In the genomic region with DNA sequence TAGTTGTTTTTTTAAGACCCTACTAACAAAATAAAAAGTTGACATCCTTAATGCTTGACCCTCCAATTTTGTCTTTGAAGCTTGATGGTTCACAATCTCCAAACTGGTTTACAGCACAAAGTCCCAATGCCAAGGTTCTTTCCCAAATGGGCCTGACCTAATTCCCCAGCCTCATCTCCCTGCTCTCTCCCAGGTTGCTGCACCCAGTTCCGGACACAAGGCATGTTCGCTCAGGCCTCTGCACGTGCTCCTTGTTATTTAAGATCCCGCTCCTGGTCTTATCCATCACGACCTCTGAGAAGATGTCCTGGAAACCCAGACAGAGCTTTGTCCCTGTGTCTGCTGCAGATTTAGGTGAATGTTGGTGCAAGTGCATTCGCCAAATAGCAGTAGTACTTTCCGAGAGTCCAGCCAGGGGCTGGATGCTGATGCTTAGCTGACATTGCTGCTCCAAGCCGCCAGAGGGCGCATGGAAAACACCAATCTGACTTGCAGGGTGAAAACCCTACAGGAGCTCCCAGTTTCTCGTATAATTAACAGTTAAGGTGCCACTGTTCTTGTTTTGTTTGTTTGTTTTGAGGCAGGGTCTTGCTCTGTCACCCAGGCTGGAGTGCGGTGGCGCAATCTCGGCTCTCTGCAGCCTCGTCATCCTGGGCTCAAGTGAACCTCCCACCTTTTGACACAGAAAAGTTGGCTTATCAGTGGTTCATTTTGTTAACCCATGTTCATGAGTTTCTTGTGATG, we compare ENCODE assay signal across 9 cellular contexts. TPM values are rescaled to one million over a fixed set of nuclear protein-coding genes. Genes with fewer than 3 reads are reported as not detected.
DNase-seq lines count a peak whose midpoint lies in the region; ATAC-seq and TF ChIP-seq lines count a peak whose summit lies in the region.
"Had no signal": no experiment of that assay in that cellular context is flagged by ENCODE, and none has a peak within 500 bp of the region (broad histone marks: within the 10 kb centered on the region; RNA-seq: fewer than 3 reads in every experiment).

No MANE protein-coding gene starts in this region.

- no peaks in the 10 kb centered on the region for H3K4me1 Mint-ChIP-seq in nephron

- intact Hi-C loops in esophagus squamous epithelium (cut with DNase I) = loop anchor here (5.0 kb wide), 1 partner anchor 75 kb away; no protein-coding TSS in a partner anchor

- H3K27me3 Mint-ChIP-seq in nephron (ENCODE audit: low read depth) = peaks cover 16% of the 10 kb centered on the region

- no peaks in the 10 kb centered on the region for H3K36me3 ChIP-seq in esophagus squamous epithelium

- no peaks in the 10 kb centered on the region for H3K9me3 Mint-ChIP-seq in nephron

- H3K27ac Mint-ChIP-seq in nephron = no peak overlapping the region

- no peak overlapping the region for H3K4me3 ChIP-seq in esophagus squamous epithelium

- ATAC-seq in HG02852 (IDR thresholded peaks at IDR 0.05; ENCODE audit: unreplicated experiment) = no peak

- H3K4me1 ChIP-seq in esophagus squamous epithelium = peaks cover 0 to 23% (median 2%) of the 10 kb centered on the region in 3 donors

- no peaks in the 10 kb centered on the region for H3K36me3 Mint-ChIP-seq in nephron (ENCODE audit: low read depth)

- DNase-seq in DMS 273 (lab: John Stamatoyannopoulos, UW; ENCODE audit: unreplicated experiment) (peak; percentile 85), HT1080 (ENCODE audit: low read depth) (peak; percentile 47), OCI-M1 (lab: John Stamatoyannopoulos, UW) (peak; percentile 87), activated T-cell treated with anti-CD3 and anti-CD28 coated beads for 48 hours (ENCODE audit: low read depth) (peak; percentile 66), esophagus squamous epithelium (lab: John Stamatoyannopoulos, UW) (no peak)
- peak; percentile 59 to 84 (median 76) for DNase-seq in stimulated activated naive CD4-positive, alpha-beta T cell (lab: John Stamatoyannopoulos, UW)

- no peak overlapping the region for H3K27ac ChIP-seq in esophagus squamous epithelium

- no peak for TF ChIP-seq POLR2A in esophagus squamous epithelium (IDR thresholded peaks at IDR 0.05)

- no peaks in the 10 kb centered on the region for H3K9me3 ChIP-seq in esophagus squamous epithelium

- H3K27me3 ChIP-seq in esophagus squamous epithelium = no peaks in the 10 kb centered on the region

- H3K4me3 Mint-ChIP-seq in nephron = no peak overlapping the region

- TF ChIP-seq CTCF in esophagus squamous epithelium (IDR thresholded peaks at IDR 0.05) (peak; percentile 93 to 98 (median 97)), nephron (IDR thresholded peaks at IDR 0.05; ENCODE audit: unreplicated experiment in 3 of 3) (peak; percentile 87 to 95 (median 92))

- WGBS in esophagus squamous epithelium, 2 donors = 14 to 22% methylated on average over 11 to 14 of the region's 14 CpGs

RNA-seq across cellular contexts. Expression of gene LYPD3, which starts 18.5 kb away (rescaled TPM):
- total RNA-seq in HT1080 (2014; rRNA removed; shearing (Covaris generic)) = not detected in 2 replicates
- polyA plus RNA-seq in HT1080 (2015; cell fraction: cytosol; rRNA removed) = not detected in 2 replicates
- not detected in 2 replicates for polyA plus RNA-seq in HT1080 (2015; cell fraction: nucleus; rRNA removed)
- total RNA-seq in esophagus squamous epithelium = 100 to 1,000 TPM; 312 to 823 (median 569) TPM

RNA-seq across cellular contexts. Expression of gene TEX101, which starts 32.2 kb away (rescaled TPM):
- total RNA-seq in HT1080 (2014; rRNA removed; shearing (Covaris generic)) = not detected in 2 replicates
- polyA plus RNA-seq in HT1080 (2015; cell fraction: cytosol; rRNA removed) = not detected in 2 replicates
- not detected in 2 replicates for polyA plus RNA-seq in HT1080 (2015; cell fraction: nucleus; rRNA removed)
- 1 to 10 TPM in 1 of 4 donors, under 1 TPM in 1, not detected in 2; 0.53 to 3.4 TPM for total RNA-seq in esophagus squamous epithelium
- total RNA-seq: T-helper 1 cell treated with Interleukin-12 subunit alpha and Interleukin-12 subunit beta and Interleukin-4 antibody, amounts not matched to agents 30 ng/mL and 1 ng/mL, for 36 hours had no signal

RNA-seq across cellular contexts. Expression of gene PHLDB3, which starts 57.6 kb away (rescaled TPM):
- total RNA-seq in HT1080 (2014; rRNA removed; shearing (Covaris generic)) = 5.3 and 7.0 TPM in 2 replicates
- 5.3 and 5.6 TPM in 2 replicates for polyA plus RNA-seq in HT1080 (2015; cell fraction: cytosol; rRNA removed)
- polyA plus RNA-seq in HT1080 (2015; cell fraction: nucleus; rRNA removed) = 9.7 and 11.7 TPM in 2 replicates
- total RNA-seq in esophagus squamous epithelium = 10 to 100 TPM; 45.3 to 92.8 (median 61.9) TPM

Comparison
In these comparisons a context has a peak if more than half of its experiments do, and no peak if none do; other contexts are left out.
1. RNA of gene LYPD3, which starts 18.5 kb away (total RNA-seq): 312 to 823 TPM in esophagus squamous epithelium; not detected in HT1080; every median in the first group is over 100 times any median in the second.